ENCODE assay signal across 1 cellular context in genomic region chr12:68806488-68807237, GRCh38.
A peak's percentile ranks its signal among the peaks of the same experiment; 100 is the strongest.
TF ChIP-seq lines count a peak whose summit lies in the region.

No MANE protein-coding gene starts in this region.

TF ChIP-seq in K562, 482 proteins besides CTCF, POLR2A, EP300 and RAD21 (continued from another document):
- TF ChIP-seq, protein P1, sequence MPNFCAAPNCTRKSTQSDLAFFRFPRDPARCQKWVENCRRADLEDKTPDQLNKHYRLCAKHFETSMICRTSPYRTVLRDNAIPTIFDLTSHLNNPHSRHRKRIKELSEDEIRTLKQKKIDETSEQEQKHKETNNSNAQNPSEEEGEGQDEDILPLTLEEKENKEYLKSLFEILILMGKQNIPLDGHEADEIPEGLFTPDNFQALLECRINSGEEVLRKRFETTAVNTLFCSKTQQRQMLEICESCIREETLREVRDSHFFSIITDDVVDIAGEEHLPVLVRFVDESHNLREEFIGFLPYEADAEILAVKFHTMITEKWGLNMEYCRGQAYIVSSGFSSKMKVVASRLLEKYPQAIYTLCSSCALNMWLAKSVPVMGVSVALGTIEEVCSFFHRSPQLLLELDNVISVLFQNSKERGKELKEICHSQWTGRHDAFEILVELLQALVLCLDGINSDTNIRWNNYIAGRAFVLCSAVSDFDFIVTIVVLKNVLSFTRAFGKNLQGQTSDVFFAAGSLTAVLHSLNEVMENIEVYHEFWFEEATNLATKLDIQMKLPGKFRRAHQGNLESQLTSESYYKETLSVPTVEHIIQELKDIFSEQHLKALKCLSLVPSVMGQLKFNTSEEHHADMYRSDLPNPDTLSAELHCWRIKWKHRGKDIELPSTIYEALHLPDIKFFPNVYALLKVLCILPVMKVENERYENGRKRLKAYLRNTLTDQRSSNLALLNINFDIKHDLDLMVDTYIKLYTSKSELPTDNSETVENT (CRISPR knock-in tag; IDR thresholded peaks at IDR 0.05): no peak
- TF ChIP-seq CREB3 (tag; conservative IDR thresholded peaks at IDR 0.05; ENCODE audit: low read depth): no peak
- no peak for TF ChIP-seq ETV5 (CRISPR knock-in tag; IDR thresholded peaks at IDR 0.05; ENCODE audit: low read depth)
- no peak for TF ChIP-seq CSDE1 (IDR thresholded peaks at IDR 0.05)
- TF ChIP-seq, protein P2, sequence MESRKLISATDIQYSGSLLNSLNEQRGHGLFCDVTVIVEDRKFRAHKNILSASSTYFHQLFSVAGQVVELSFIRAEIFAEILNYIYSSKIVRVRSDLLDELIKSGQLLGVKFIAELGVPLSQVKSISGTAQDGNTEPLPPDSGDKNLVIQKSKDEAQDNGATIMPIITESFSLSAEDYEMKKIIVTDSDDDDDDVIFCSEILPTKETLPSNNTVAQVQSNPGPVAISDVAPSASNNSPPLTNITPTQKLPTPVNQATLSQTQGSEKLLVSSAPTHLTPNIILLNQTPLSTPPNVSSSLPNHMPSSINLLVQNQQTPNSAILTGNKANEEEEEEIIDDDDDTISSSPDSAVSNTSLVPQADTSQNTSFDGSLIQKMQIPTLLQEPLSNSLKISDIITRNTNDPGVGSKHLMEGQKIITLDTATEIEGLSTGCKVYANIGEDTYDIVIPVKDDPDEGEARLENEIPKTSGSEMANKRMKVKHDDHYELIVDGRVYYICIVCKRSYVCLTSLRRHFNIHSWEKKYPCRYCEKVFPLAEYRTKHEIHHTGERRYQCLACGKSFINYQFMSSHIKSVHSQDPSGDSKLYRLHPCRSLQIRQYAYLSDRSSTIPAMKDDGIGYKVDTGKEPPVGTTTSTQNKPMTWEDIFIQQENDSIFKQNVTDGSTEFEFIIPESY (CRISPR knock-in tag; IDR thresholded peaks at IDR 0.05): 0 out of 2 replicates have a peak, but pooled peaks have one; percentile 35
- no peak for TF ChIP-seq HNRNPL (IDR thresholded peaks at IDR 0.05; ENCODE audit: low read depth, low read length)
